In the genomic region with DNA sequence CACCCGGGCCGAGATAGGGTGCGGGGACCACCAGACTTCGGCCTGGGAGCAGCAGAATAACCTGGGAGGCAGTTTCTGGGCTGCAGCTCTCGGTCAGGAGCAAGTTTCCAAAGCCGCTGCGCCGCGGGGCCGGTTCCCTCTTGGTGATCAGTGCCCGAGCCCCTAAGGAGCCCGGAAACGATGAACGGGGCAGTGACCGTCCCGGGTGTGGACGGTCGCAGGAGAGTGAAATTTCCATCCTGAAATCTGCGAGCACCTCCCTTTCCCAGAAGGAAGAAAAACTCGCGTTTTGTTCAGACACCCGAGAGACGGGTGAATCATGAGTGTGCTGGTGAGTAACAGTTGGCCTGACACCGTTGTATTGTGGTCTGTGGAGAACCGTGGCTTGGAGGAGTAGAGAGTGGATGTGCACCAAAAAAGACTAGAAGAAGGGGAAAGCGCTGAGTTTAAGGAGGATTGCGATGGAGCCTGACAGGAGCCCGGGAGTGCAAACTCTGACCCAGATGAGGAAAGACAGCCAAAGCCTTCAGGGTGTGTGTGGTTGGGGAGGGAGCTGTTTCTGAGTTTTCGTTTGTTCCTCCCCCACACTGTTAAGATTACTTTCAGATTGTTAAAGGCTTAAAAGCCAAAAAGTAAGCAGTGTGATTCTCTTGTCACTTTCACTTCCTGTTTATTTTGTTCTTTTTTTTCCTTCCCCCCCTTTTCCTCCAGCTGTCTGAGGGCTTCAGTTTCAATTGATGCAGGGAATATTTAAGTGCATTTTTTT, we compare ENCODE assay signal across 8 cellular contexts. TPM values are rescaled to one million over a fixed set of nuclear protein-coding genes. Genes with fewer than 3 reads are reported as not detected.
DNase-seq lines count a peak whose midpoint lies in the region; ATAC-seq, FAIRE-seq and TF ChIP-seq lines count a peak whose summit lies in the region.

No MANE protein-coding gene starts in this region.

- H3K4me3 ChIP-seq in pancreas (peak overlapping the region; percentile 21 to 76 (median 46)), transverse colon (peak overlapping the region; percentile 66 to 82 (median 70))

- peaks cover 51% of the 10 kb centered on the region for H3K4me1 Mint-ChIP-seq in CD14-positive monocyte

- in situ Hi-C loops in transverse colon (cut with MboI; ENCODE audit: low pct_ligation_motif_present in 1 of 4, low pct_unique_long_range_greater_than_20kb in 1 of 4, low sequenced_read_pairs in 3 of 4), result loop anchor here in 1 of 4 donors (25.0 kb wide), 1 partner anchor 251 kb away; a partner anchor contains a TSS

- H3K4me1 ChIP-seq in pancreas (no peaks in the 10 kb centered on the region), transverse colon (peaks cover 0 to 22% (median 4%) of the 10 kb centered on the region in 4 donors)

- DNase-seq in CD14-positive monocyte (ENCODE audit: low spot score) (peak; percentile 68), SIG-M5 (lab: John Stamatoyannopoulos, UW) (peak; percentile 55), Right ventricle myocardium inferior (ENCODE audit: missing footprints) (peak; percentile 76), pancreas (peak in 1 of 6 donors; percentile 26), transverse colon (peak; percentile 37)
- DNase-seq in activated naive CD4-positive, alpha-beta T cell treated with Interleukin-2 at 50 U/mL for 16 hours, result peak; percentile 64

- intact Hi-C loops in CD14-positive monocyte (cut with micrococcal nuclease), result loop anchor here in 1 of 2 donors (5.0 kb wide), 2 partner anchors 129 to 251 kb away; a partner anchor contains a TSS
- intact Hi-C loops in Right ventricle myocardium inferior (cut with DNase I), result loop anchor here (2.0 to 10.0 kb wide), 2 partner anchors 128 to 144 kb away; a partner anchor contains a TSS
- intact Hi-C loops in pancreas (cut with DNase I), result no loop called here
- intact Hi-C loops in transverse colon (cut with DNase I; ENCODE audit: low total_unique reads), result no loop called here

- TF ChIP-seq EP300 in transverse colon (IDR thresholded peaks at IDR 0.05; ENCODE audit: low read depth), result no peak

- 2 to 4% methylated on average over 29 of the region's 29 CpGs for WGBS in pancreas, 2 donors
- 1% methylated on average over 27 of the region's 29 CpGs; no CpG with 5 or more reads in 1 of the 2 donors for WGBS in transverse colon (ENCODE audit: low coverage in 1 of 2), 2 donors

- TF ChIP-seq POLR2A in transverse colon (IDR thresholded peaks at IDR 0.05), result peak; percentile 42

- H3K27ac ChIP-seq in pancreas (peak overlapping the region in 3 of 4 donors; percentile 52 to 70 (median 55)), transverse colon (peak overlapping the region; percentile 86 to 89 (median 88))

- H3K36me3 ChIP-seq in pancreas (no peaks in the 10 kb centered on the region), transverse colon (no peaks in the 10 kb centered on the region)

- TF ChIP-seq CTCF in CD14-positive monocyte (IDR thresholded peaks at IDR 0.05) (no peak), pancreas (IDR thresholded peaks at IDR 0.05) (no peak), transverse colon (IDR thresholded peaks at IDR 0.05) (no peak)

- no peak for FAIRE-seq in pancreas (lab: Jason Lieb, UNC)

- H3K9me3 ChIP-seq in pancreas, result no peaks in the 10 kb centered on the region
- no peaks in the 10 kb centered on the region for H3K9me3 ChIP-seq in transverse colon

- H3K27me3 Mint-ChIP-seq in CD14-positive monocyte (ENCODE audit: low read depth in 3 of 3), result peaks cover 2 to 6% (median 4%) of the 10 kb centered on the region in 3 donors

- H3K27me3 ChIP-seq in pancreas (peaks cover 0 to 4% (median 0%) of the 10 kb centered on the region in 4 donors), transverse colon (no peaks in the 10 kb centered on the region)

- peak overlapping the region; percentile 96 to 99 (median 98) for H3K27ac Mint-ChIP-seq in CD14-positive monocyte

- ATAC-seq in GM19372 (IDR thresholded peaks at IDR 0.05; ENCODE audit: low read depth, unreplicated experiment), result peak; percentile 61
- ATAC-seq in HG03460 (IDR thresholded peaks at IDR 0.05; ENCODE audit: unreplicated experiment), result peak; percentile 69
- peak; percentile 75 for ATAC-seq in Right ventricle myocardium inferior
- ATAC-seq in pancreas, result peak; percentile 49 to 73 (median 59)

- peaks cover 23 to 27% of the 10 kb centered on the region in 2 donors for H3K36me3 Mint-ChIP-seq in CD14-positive monocyte

- H3K9me3 Mint-ChIP-seq in CD14-positive monocyte, result peaks cover 3 to 11% (median 6%) of the 10 kb centered on the region in 7 donors

- peak overlapping the region; percentile 91 to 97 for H3K4me3 Mint-ChIP-seq in CD14-positive monocyte

RNA-seq across cellular contexts. Expression of a gene that starts 0.8 kb away (rescaled TPM):
- polyA plus RNA-seq in CD14-positive monocyte (100 to 1,000 TPM; 117 to 125 TPM), pancreas (1 to 10 TPM; 2.7 to 6.4 TPM)
- total RNA-seq in Right ventricle myocardium inferior (5.1 TPM), pancreas (1 to 10 TPM in 5 of 6 donors, under 1 TPM in 1; 0.88 to 6.5 (median 2.2) TPM), transverse colon (10 to 100 TPM in 2 of 4 donors, 1 to 10 TPM in 2; 4.6 to 15.7 (median 8.8) TPM)
